34 cellular contexts compared by ENCODE assay signal in genomic region chrY:7444141-7444540, GRCh38.
"Had no signal": no experiment of that assay in that cellular context is flagged by ENCODE, and none has a peak within 500 bp of the region (broad histone marks: within the 10 kb centered on the region; RNA-seq: fewer than 3 reads in every experiment).

No MANE protein-coding gene starts in this region.

- H3K9me3 ChIP-seq: MG63 had no signal

- DNase-seq: Karpas-422, Kasumi-1, MG63, MM.1S, MV-4-11, NCI-H1048, NCI-H1092, NCI-H1092 treated with DMSO at 0.1 percent for 48 hours, NCI-H1105, NCI-H1105 treated with DMSO at 0.1 percent for 48 hours, NCI-H1417, NCI-H1417 treated with DMSO at 0.1 percent for 48 hours, NCI-H1436, NCI-H1436 treated with DMSO at 0.1 percent for 48 hours, NCI-H146, NCI-H1694, NCI-H1694 treated with DMSO at 0.1 percent for 48 hours, NCI-H187, NCI-H187 treated with DMSO at 0.1 percent for 48 hours, NCI-H1930, NCI-H2029, NCI-H2029 treated with DMSO at 0.1 percent for 48 hours, NCI-H2081, NCI-H2081 treated with DMSO at 0.1 percent for 48 hours, NCI-H2107, NCI-H2171, NCI-H2171 treated with DMSO at 0.1 percent for 48 hours, NCI-H2227 treated with DMSO at 0.1 percent for 48 hours, NCI-H226, NCI-H345, NCI-H446, NCI-H446 treated with DMSO at 0.1 percent for 48 hours, NCI-H510A had no signal

- H3K36me3 ChIP-seq: MG63 had no signal

- H3K4me3 ChIP-seq: MG63 had no signal

- H3K27me3 ChIP-seq: MG63 had no signal

- H3K27ac ChIP-seq: KMS-11 had no signal
